8 cellular contexts compared by ENCODE assay signal in genomic region chr20:63863021-63863797, GRCh38. TPM values are rescaled to one million over a fixed set of nuclear protein-coding genes. Genes with fewer than 3 reads are reported as not detected.
A peak's percentile ranks its signal among the peaks of the same experiment; 100 is the strongest.
DNase-seq lines count a peak whose midpoint lies in the region; ATAC-seq and TF ChIP-seq lines count a peak whose summit lies in the region.

No MANE protein-coding gene starts in this region.

- TF ChIP-seq EP300 in ovary (IDR thresholded peaks at IDR 0.05): no peak

- no peak for ATAC-seq in GM19397 (IDR thresholded peaks at IDR 0.05; ENCODE audit: unreplicated experiment)

- H3K79me2 ChIP-seq in ACC112 (ENCODE audit: control insufficient read depth, insufficient read depth, low read length, unreplicated experiment): peaks cover 38% of the 10 kb centered on the region

- no peaks in the 10 kb centered on the region for H3K27me3 Mint-ChIP-seq in IgD-negative memory B cell

- H3K9me3 Mint-ChIP-seq in IgD-negative memory B cell: no peaks in the 10 kb centered on the region

- peaks cover 4% of the 10 kb centered on the region for H3K36me3 Mint-ChIP-seq in IgD-negative memory B cell

- no peak for TF ChIP-seq POLR2A in ovary (IDR thresholded peaks at IDR 0.05)

- peaks cover 1% of the 10 kb centered on the region; the same call in 1 of the 2 replicates for H3K36me3 ChIP-seq in ACC112 (ENCODE audit: insufficient read depth, low read length)
- peaks cover 0 to 22% of the 10 kb centered on the region in 2 donors for H3K36me3 ChIP-seq in muscle layer of duodenum (ENCODE audit: control insufficient read depth in 1 of 2, insufficient read depth in 2 of 2, low read length in 2 of 2)
- H3K36me3 ChIP-seq in ovary: no peaks in the 10 kb centered on the region

- H2AFZ ChIP-seq in ACC112 (ENCODE audit: low read length, unreplicated experiment): no peak overlapping the region

- H3K4me3 ChIP-seq in ACC112 (ENCODE audit: low read depth, low read length): peak overlapping the region; percentile 90
- H3K4me3 ChIP-seq in choroid plexus epithelial cell (ENCODE audit: low read depth, low read length): peak overlapping the region; percentile 95
- H3K4me3 ChIP-seq in muscle layer of duodenum (ENCODE audit: low read depth in 1 of 2, low read length in 2 of 2): peak overlapping the region; percentile 78 to 95
- no peak overlapping the region for H3K4me3 ChIP-seq in ovary

- no peak for DNase-seq in choroid plexus epithelial cell (ENCODE audit: low read depth)
- DNase-seq in AML-193 (lab: John Stamatoyannopoulos, UW): no peak
- no peak for DNase-seq in COLO829 (ENCODE audit: low spot score)
- DNase-seq in ovary: no peak

- peaks cover 11 to 23% (median 18%) of the 10 kb centered on the region in 3 donors for H3K4me1 Mint-ChIP-seq in IgD-negative memory B cell

- 59 to 74% (median 67%) methylated on average over 18 of the region's 18 CpGs for WGBS in ovary, 3 donors

- H3K9me3 ChIP-seq in muscle layer of duodenum (ENCODE audit: control insufficient read depth in 1 of 2, low read length in 2 of 2): no peaks in the 10 kb centered on the region
- no peaks in the 10 kb centered on the region for H3K9me3 ChIP-seq in ovary

- peak overlapping the region; percentile 82 to 98 (median 96) for H3K4me3 Mint-ChIP-seq in IgD-negative memory B cell

- intact Hi-C loops in ovary (cut with DNase I): loop anchor here (5.0 kb wide), 5 partner anchors 36 to 326 kb away; partner anchors contain the start of gene PTK6 (in 2 of the 4)

- peak overlapping the region; percentile 87 to 99 (median 98) for H3K27ac Mint-ChIP-seq in IgD-negative memory B cell

- H3K27ac ChIP-seq in ACC112 (ENCODE audit: low read depth, low read length) (peak overlapping the region; percentile 63; the same call in 1 of the 2 replicates), muscle layer of duodenum (ENCODE audit: low read length) (peak overlapping the region; percentile 92), ovary (peak overlapping the region in 1 of 2 donors; percentile 80)

- H3K27me3 ChIP-seq in ACC112 (ENCODE audit: insufficient read depth, low read length): no peaks in the 10 kb centered on the region
- no peaks in the 10 kb centered on the region for H3K27me3 ChIP-seq in muscle layer of duodenum (ENCODE audit: low read depth, low read length)
- H3K27me3 ChIP-seq in ovary: no peaks in the 10 kb centered on the region

- H3K4me1 ChIP-seq in ACC112 (ENCODE audit: control insufficient read depth, insufficient read depth, low read length, unreplicated experiment) (peaks cover 19% of the 10 kb centered on the region), muscle layer of duodenum (ENCODE audit: control insufficient read depth in 1 of 2, insufficient read depth in 2 of 2, low read length in 2 of 2) (peaks cover 5 to 37% of the 10 kb centered on the region in 2 donors), ovary (ENCODE audit: insufficient read depth) (peaks cover 20% of the 10 kb centered on the region)

- no peak for TF ChIP-seq CTCF in choroid plexus epithelial cell (conservative IDR thresholded peaks at IDR 0.05; ENCODE audit: low read depth, low read length)
- TF ChIP-seq CTCF in ovary (IDR thresholded peaks at IDR 0.05): no peak

RNA-seq across cellular contexts. Expression of gene TPD52L2, which starts 1.9 kb away (rescaled TPM):
- polyA plus RNA-seq in IgD-negative memory B cell (80.4 TPM), ovary (10 to 100 TPM; 73.3 to 78.9 TPM)
- total RNA-seq in ovary: 10 to 100 TPM; 51.5 to 78.0 (median 68.8) TPM

RNA-seq across cellular contexts. Expression of gene ABHD16B, which starts 1.9 kb away (rescaled TPM):
- polyA plus RNA-seq in IgD-negative memory B cell (0.19 TPM), ovary (under 1 TPM in 1 of 2 donors, not detected in 1; 0.57 TPM)
- total RNA-seq in ovary: not detected

RNA-seq across cellular contexts. Expression of gene DNAJC5, which starts 31.7 kb away (rescaled TPM):
- polyA plus RNA-seq in IgD-negative memory B cell (5.2 TPM), ovary (10 to 100 TPM; 11.1 to 12.3 TPM)
- 10 to 100 TPM; 12.4 to 32.8 (median 26.5) TPM for total RNA-seq in ovary

RNA-seq across cellular contexts. Expression of gene ZBTB46, which starts 32.1 kb away (rescaled TPM):
- polyA plus RNA-seq in IgD-negative memory B cell (0.04 TPM), ovary (10 to 100 TPM in 1 of 2 donors, 1 to 10 TPM in 1; 4.1 to 12.2 TPM)
- total RNA-seq in ovary: 10 to 100 TPM; 11.4 to 55.1 (median 35.2) TPM
